Comparison of ENCODE assay signal across 8 cellular contexts in genomic region chr9:96655198-96655851, GRCh38. TPM values are rescaled to one million over a fixed set of nuclear protein-coding genes. Genes with fewer than 3 reads are reported as not detected.
A peak's percentile ranks its signal among the peaks of the same experiment; 100 is the strongest.
DNase-seq lines count a peak whose midpoint lies in the region; ATAC-seq and TF ChIP-seq lines count a peak whose summit lies in the region.

TSS of gene PRXL2C (minus strand) at chr9:96655317. CDS start at chr9:96655281, 36 bp downstream.

- H3K23ac ChIP-seq in neuronal stem cell (ENCODE audit: low read depth, low read length, poor library complexity) = peak within 1 kb of the TSS; percentile 93

- no peak within 1 kb of the TSS for H4K91ac ChIP-seq in neuronal stem cell (ENCODE audit: low read depth, low read length, poor library complexity)

- H3K79me1 ChIP-seq in neuronal stem cell (ENCODE audit: low read depth, low read length) = no peaks in the 10 kb centered on the region

- DNase-seq in AG09309 (ENCODE audit: low read depth) (no peak), RWPE2 (ENCODE audit: low spot score) (peak; percentile 75), foreskin keratinocyte (peak in 1 of 2 donors; percentile 23), neuronal stem cell (ENCODE audit: low spot score) (no peak), stromal cell of bone marrow (ENCODE audit: low read depth) (peak; percentile 59)
- DNase-seq in activated gamma-delta T cell treated with anti-CD3 and anti-CD28 coated beads, Interleukin-2, amount 50 U/mL, for 16 hours (ENCODE audit: low read depth) = peak; percentile 56

- no peak for TF ChIP-seq CTCF in AG09309 (IDR thresholded peaks at IDR 0.05; ENCODE audit: control insufficient read depth, insufficient read depth, low read depth, low read length, missing control alignments)
- no peak for TF ChIP-seq CTCF in RWPE2 (IDR thresholded peaks at IDR 0.05; ENCODE audit: poor library complexity, severe bottlenecking)
- TF ChIP-seq CTCF in foreskin keratinocyte (conservative IDR thresholded peaks at IDR 0.05) = no peak

- H3K9me3 ChIP-seq in RWPE2 (ENCODE audit: severe bottlenecking) (no peaks in the 10 kb centered on the region), neuronal stem cell (replicated peaks in 1 of 2; ENCODE audit: control insufficient read depth in 2 of 2, insufficient read depth in 1 of 2, low read depth in 1 of 2, low read length in 2 of 2) (peaks cover 0 to 1% of the 10 kb centered on the region in 2 donors)

- H4K8ac ChIP-seq in neuronal stem cell (ENCODE audit: low read depth, low read length) = no peak within 1 kb of the TSS

- H3K14ac ChIP-seq in neuronal stem cell (ENCODE audit: low read length) = peak within 1 kb of the TSS; percentile 71

- peak within 1 kb of the TSS; percentile 53 for H2BK5ac ChIP-seq in neuronal stem cell (ENCODE audit: low read length)

- peak within 1 kb of the TSS; percentile 96 for H3K4me2 ChIP-seq in neuronal stem cell (ENCODE audit: insufficient read depth, low read length, poor library complexity, severe bottlenecking)

- H3K4ac ChIP-seq in neuronal stem cell (ENCODE audit: low read length) = peak within 1 kb of the TSS; percentile 76

- peak; percentile 10 for TF ChIP-seq POLR2A in GM19099 (IDR thresholded peaks at IDR 0.05; ENCODE audit: extremely low read depth, insufficient read length, low read depth)

- no peak within 1 kb of the TSS for H2BK120ac ChIP-seq in neuronal stem cell (ENCODE audit: low read depth, low read length)

- H3K4me3 ChIP-seq in AG09309 (ENCODE audit: control insufficient read depth, low read depth, low read length) = peak within 1 kb of the TSS; percentile 61
- peak within 1 kb of the TSS; percentile 68 for H3K4me3 ChIP-seq in RWPE2 (ENCODE audit: severe bottlenecking)
- peak within 1 kb of the TSS; percentile 59 to 94 for H3K4me3 ChIP-seq in neuronal stem cell (ENCODE audit: low read length in 2 of 2)

- H3K27me3 ChIP-seq in RWPE2 (ENCODE audit: insufficient read depth, poor library complexity, severe bottlenecking) = no peaks in the 10 kb centered on the region
- no peaks in the 10 kb centered on the region for H3K27me3 ChIP-seq in foreskin keratinocyte
- H3K27me3 ChIP-seq in neuronal stem cell (ENCODE audit: control insufficient read depth in 3 of 3, insufficient read depth in 3 of 3, low read depth in 1 of 3, low read length in 3 of 3) = peaks cover 0 to 2% (median 0%) of the 10 kb centered on the region in 3 experiments

- H3K36me3 ChIP-seq in RWPE2 (ENCODE audit: low read depth) = peaks cover 15% of the 10 kb centered on the region
- H3K36me3 ChIP-seq in neuronal stem cell (replicated peaks in 1 of 2; ENCODE audit: control insufficient read depth in 2 of 2, insufficient read depth in 2 of 2, low read length in 2 of 2) = peaks cover 0 to 9% of the 10 kb centered on the region in 2 donors

- no peak within 1 kb of the TSS for H2AK5ac ChIP-seq in neuronal stem cell (ENCODE audit: low read depth, low read length)

- no CpG with 5 or more reads among the region's 57 CpGs for WGBS in neuronal stem cell (ENCODE audit: extremely low coverage in 2 of 2, insufficient read length in 2 of 2, insufficient replicate concordance in 1 of 2), 2 donors

- peak within 1 kb of the TSS; percentile 89 for H3K9ac ChIP-seq in neuronal stem cell (ENCODE audit: low read depth, low read length, poor library complexity)

- peak; percentile 66 for ATAC-seq in HG03442 (IDR thresholded peaks at IDR 0.05; ENCODE audit: unreplicated experiment)
- peak; percentile 64 for ATAC-seq in RWPE2 (ENCODE audit: low read depth)
- peak; percentile 73 for ATAC-seq in foreskin keratinocyte

- H2BK12ac ChIP-seq in neuronal stem cell (ENCODE audit: low read length) = peak within 1 kb of the TSS; percentile 58

- peak within 1 kb of the TSS; percentile 95 for H2AFZ ChIP-seq in neuronal stem cell (ENCODE audit: low read length)

- H3K4me1 ChIP-seq in RWPE2 (ENCODE audit: insufficient read depth, poor library complexity, severe bottlenecking) = peaks cover 4% of the 10 kb centered on the region
- H3K4me1 ChIP-seq in foreskin keratinocyte = no peaks in the 10 kb centered on the region
- H3K4me1 ChIP-seq in neuronal stem cell (ENCODE audit: control insufficient read depth in 2 of 2, insufficient read depth in 1 of 2, low read depth in 1 of 2, low read length in 2 of 2) = peaks cover 0 to 2% of the 10 kb centered on the region in 2 donors

- peak within 1 kb of the TSS; percentile 94 for H3K18ac ChIP-seq in neuronal stem cell (ENCODE audit: low read length)

- H2BK15ac ChIP-seq in neuronal stem cell (ENCODE audit: low read length) = peak within 1 kb of the TSS; percentile 81

- H3K27ac ChIP-seq in RWPE2 (ENCODE audit: poor library complexity, severe bottlenecking) (peak within 1 kb of the TSS; percentile 88), foreskin keratinocyte (peak within 1 kb of the TSS; percentile 76), neuronal stem cell (replicated peaks; ENCODE audit: low read length) (peak within 1 kb of the TSS; percentile 31)

RNA-seq across cellular contexts. Expression of gene PRXL2C, which starts in this region (rescaled TPM):
- total RNA-seq in foreskin keratinocyte = 11.0 and 12.8 TPM in 2 replicates
- polyA plus RNA-seq in foreskin keratinocyte = 7.9 and 8.3 TPM in 2 replicates
- 6.6 TPM for polyA plus RNA-seq in neuronal stem cell (2013, experiment 1 of 2)
- 7.0 TPM for polyA plus RNA-seq in neuronal stem cell (2013, experiment 2 of 2)

Comparison
In these comparisons a context has a peak if more than half of its experiments do, and no peak if none do; other contexts are left out.
1. DNase-seq: peak in RWPE2 (single experiment), activated gamma-delta T cell treated with anti-CD3 and anti-CD28 coated beads, Interleukin-2, amount 50 U/mL, for 16 hours (single experiment) and stromal cell of bone marrow (single experiment); none in AG09309 (single experiment) and neuronal stem cell (single experiment).
2. H3K27ac ChIP-seq: peak in every context shown above with its lines; median percentile 88 in RWPE2; 76 in foreskin keratinocyte; 31 in neuronal stem cell.
3. Peak in every context shown above with its lines, with median percentiles within 50 percentile points of each other: H3K4me3 ChIP-seq and ATAC-seq.